In genomic region chr5:1836176-1836890, GRCh38 we compare ENCODE assay signal across 24 cellular contexts. TPM values are rescaled to one million over a fixed set of nuclear protein-coding genes. Genes with fewer than 3 reads are reported as not detected.
"Had no signal": no experiment of that assay in that cellular context is flagged by ENCODE, and none has a peak within 500 bp of the region (broad histone marks: within the 10 kb centered on the region; RNA-seq: fewer than 3 reads in every experiment).

No MANE protein-coding gene starts in this region.

- FAIRE-seq: bronchial epithelial cell had no signal

- H3K79me2 ChIP-seq: parathyroid adenoma had no signal

- ATAC-seq: activated naive CD4-positive, alpha-beta T cell treated with anti-CD3 and anti-CD28 coated beads, Interleukin-2, amount 50 U/mL, for 72 hours; lower lobe of right lung; naive thymus-derived CD8-positive, alpha-beta T cell; stimulated activated naive CD8-positive, alpha-beta T cell treated with anti-CD3 and anti-CD28 coated beads, Interleukin-15, Interleukin-2, amounts not matched to agents 100 U/mL and 50 U/mL, for 24 hours; T-helper 17 cell had no signal

- H3K4me3 ChIP-seq: lower lobe of right lung, tibial artery, uterus had no signal

- DNase-seq: activated CD4-positive, alpha-beta T cell treated with anti-CD3 and anti-CD28 coated beads, Interleukin-2, amount 50 U/mL, for 1 hour; activated CD4-positive, CD25-positive, alpha-beta regulatory T cell treated with anti-CD3 and anti-CD28 coated beads, Interleukin-2, amount 50 U/mL, for 72 hours; activated CD8-positive, alpha-beta memory T cell treated with anti-CD3 and anti-CD28 coated beads, Interleukin-2, amount 50 U/mL, for 4 hours; activated effector memory CD4-positive, alpha-beta T cell treated with Interleukin-2 at 50 U/mL for 16 hours; activated T-cell treated with anti-CD3 and anti-CD28 coated beads, Interleukin-2, amount 50 U/mL, for 48 hours; foreskin melanocyte; immature natural killer cell; lower lobe of right lung; stimulated activated CD8-positive, alpha-beta memory T cell treated with anti-CD3 and anti-CD28 coated beads, Interleukin-4, amount 100 ng/mL, for 48 hours; stimulated activated naive CD8-positive, alpha-beta T cell treated with anti-CD3 and anti-CD28 coated beads, Interleukin-15, Interleukin-2, amounts not matched to agents 100 U/mL and 50 U/mL, for 24 hours; substantia nigra; T-helper 17 cell; uterus had no signal

- H3K27me3 ChIP-seq: uterus had no signal

- H3K36me3 ChIP-seq: lower lobe of right lung, neutrophil, tibial artery, uterus had no signal

- H2AFZ ChIP-seq: parathyroid adenoma had no signal

- H3K27ac ChIP-seq: epithelial cell of prostate, lower lobe of right lung, neutrophil, parathyroid adenoma, tibial artery, uterus, VCaP had no signal

- H3K4me1 ChIP-seq: lower lobe of right lung, parathyroid adenoma, tibial artery, uterus had no signal

- H3K9ac ChIP-seq: parathyroid adenoma had no signal

- H3K9me3 ChIP-seq: lower lobe of right lung, neutrophil, tibial artery, uterus had no signal

RNA-seq across cellular contexts. Expression of gene IRX4, which starts 46.4 kb away (rescaled TPM):
- total RNA-seq: activated naive CD4-positive, alpha-beta T cell treated with anti-CD3 and anti-CD28 coated beads, Interleukin-2, amount 50 U/mL, for 72 hours; dermis microvascular lymphatic vessel endothelial cell; fibroblast of lung; lower lobe of right lung; mesenteric fat pad; naive thymus-derived CD8-positive, alpha-beta T cell; T-helper 17 cell; uterus had no signal
- polyA plus RNA-seq: fibroblast of lung; immature natural killer cell; naive thymus-derived CD8-positive, alpha-beta T cell had no signal
